9 cellular contexts compared by ENCODE assay signal in the genomic region with DNA sequence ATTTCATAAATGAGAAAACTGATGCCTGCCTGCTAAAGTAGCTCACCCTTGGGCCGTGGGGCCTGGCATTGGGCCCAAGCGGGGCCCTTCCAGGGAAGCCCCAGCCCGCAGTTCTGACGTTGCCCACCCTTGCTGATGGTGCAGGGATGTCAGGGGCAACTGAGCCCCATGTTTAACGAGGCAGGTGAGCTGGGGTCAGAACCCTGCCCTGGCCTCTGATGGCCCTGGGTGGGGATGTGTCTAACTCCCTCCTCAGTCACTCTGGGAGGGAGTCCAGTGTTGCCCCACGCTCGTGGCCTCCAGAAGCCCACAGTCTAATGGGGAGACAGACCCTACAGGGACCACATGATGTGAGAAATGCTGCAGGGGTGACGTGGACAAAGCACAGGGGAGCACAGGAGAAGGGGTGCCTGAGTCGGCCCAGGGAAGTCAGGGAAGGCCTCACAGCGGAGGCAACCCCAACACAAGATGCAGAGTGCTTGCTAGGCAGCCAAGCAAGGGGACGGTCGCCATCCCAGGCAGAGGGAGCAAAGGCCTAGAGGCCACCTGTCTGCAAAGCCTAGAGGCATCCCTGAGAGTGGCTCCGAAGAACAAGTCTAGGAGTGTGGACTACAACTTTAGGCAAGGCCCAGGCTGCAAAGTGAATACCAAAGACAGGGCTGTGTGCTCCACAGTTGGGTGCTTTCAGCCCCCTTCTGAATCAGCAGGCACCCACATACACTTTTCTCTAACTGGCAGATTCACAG.
DNase-seq lines count a peak whose midpoint lies in the region; TF ChIP-seq lines count a peak whose summit lies in the region.
"Had no signal": no experiment of that assay in that cellular context is flagged by ENCODE, and none has a peak within 500 bp of the region (broad histone marks: within the 10 kb centered on the region; RNA-seq: fewer than 3 reads in every experiment).

No MANE protein-coding gene starts in this region.

- no peak overlapping the region for H2AFZ ChIP-seq in ACC112 (ENCODE audit: low read length, unreplicated experiment)
- peak overlapping the region; percentile 59; the same call in 1 of the 2 replicates for H2AFZ ChIP-seq in MM.1S (ENCODE audit: low read length)

- no peaks in the 10 kb centered on the region for H3K9me3 ChIP-seq in MM.1S (replicated peaks; ENCODE audit: insufficient read depth, low read length)
- no peaks in the 10 kb centered on the region for H3K9me3 ChIP-seq in neutrophil

- H3K4me3 Mint-ChIP-seq in dendritic cell treated with granulocyte-macrophage colony-stimulating factor and Interleukin-4, amounts not matched to agents 40 ng/mL and 50 ng/mL, for 4 days, result no peak overlapping the region

- no peaks in the 10 kb centered on the region for H3K9me3 Mint-ChIP-seq in dendritic cell treated with granulocyte-macrophage colony-stimulating factor and Interleukin-4, amounts not matched to agents 40 ng/mL and 50 ng/mL, for 4 days

- H3K79me2 ChIP-seq in ACC112 (ENCODE audit: control insufficient read depth, insufficient read depth, low read length, unreplicated experiment) (no peaks in the 10 kb centered on the region), MM.1S (ENCODE audit: low read length) (no peaks in the 10 kb centered on the region)

- H3K4me3 ChIP-seq in ACC112 (ENCODE audit: low read depth, low read length), result no peak overlapping the region
- no peak overlapping the region for H3K4me3 ChIP-seq in MM.1S (ENCODE audit: low read length)
- H3K4me3 ChIP-seq in neutrophil (ENCODE audit: low read depth in 1 of 2, low read length in 1 of 2), result no peak overlapping the region

- TF ChIP-seq CTCF in MM.1S (IDR thresholded peaks at IDR 0.05; ENCODE audit: low read length) (no peak), neutrophil (IDR thresholded peaks at IDR 0.05) (no peak)

- H3K27me3 Mint-ChIP-seq in dendritic cell treated with granulocyte-macrophage colony-stimulating factor and Interleukin-4, amounts not matched to agents 40 ng/mL and 50 ng/mL, for 4 days, result peaks cover 9% of the 10 kb centered on the region

- intact Hi-C loops in dendritic cell treated with granulocyte-macrophage colony-stimulating factor and Interleukin-4, amounts not matched to agents 40 ng/mL and 50 ng/mL, for 4 days (cut with micrococcal nuclease), result no loop called here

- H3K4me2 ChIP-seq in MM.1S (ENCODE audit: low read depth, low read length), result no peak overlapping the region

- no peaks in the 10 kb centered on the region for H4K20me1 ChIP-seq in MM.1S (ENCODE audit: insufficient read depth, low read length)

- H3K4me1 Mint-ChIP-seq in dendritic cell treated with granulocyte-macrophage colony-stimulating factor and Interleukin-4, amounts not matched to agents 40 ng/mL and 50 ng/mL, for 4 days (ENCODE audit: low read depth), result peaks cover 40% of the 10 kb centered on the region

- H3K9ac ChIP-seq in MM.1S (ENCODE audit: low read length), result no peak overlapping the region

- H3K4me1 ChIP-seq in ACC112 (ENCODE audit: control insufficient read depth, insufficient read depth, low read length, unreplicated experiment) (peaks cover 22% of the 10 kb centered on the region), MM.1S (ENCODE audit: low read length) (peaks cover 8% of the 10 kb centered on the region), neutrophil (ENCODE audit: control insufficient read depth in 1 of 2, insufficient read depth in 1 of 2, low read depth in 1 of 2, low read length in 1 of 2) (peaks cover 38 to 42% of the 10 kb centered on the region in 2 experiments)

- DNase-seq in MM.1S (no peak), glomerular visceral epithelial cell (ENCODE audit: extremely low spot score) (no peak), SIG-M5 treated with dmso at 0.1 percent for 504 hours (lab: John Stamatoyannopoulos, UW; ENCODE audit: unreplicated experiment) (no peak), NCI-H1048 (lab: John Stamatoyannopoulos, UW) (no peak), NCI-H1105 treated with DMSO at 0.1 percent for 48 hours (lab: John Stamatoyannopoulos, UW) (no peak)
- DNase-seq: NK-92 treated with Interleukin-12 subunit alpha and Interleukin-12 subunit beta, amount 100 ng/mL, for 24 hours had no signal

- peak overlapping the region; percentile 91 for H3K27ac Mint-ChIP-seq in dendritic cell treated with granulocyte-macrophage colony-stimulating factor and Interleukin-4, amounts not matched to agents 40 ng/mL and 50 ng/mL, for 4 days

- H3K27ac ChIP-seq in ACC112 (ENCODE audit: low read depth, low read length) (peak overlapping the region; percentile 97), MM.1S (ENCODE audit: low read length) (peak overlapping the region; percentile 96; the same call in 1 of the 2 replicates), neutrophil (peak overlapping the region; percentile 97)

- H3K9me2 ChIP-seq in MM.1S (replicated peaks; ENCODE audit: insufficient read depth, low read length), result no peaks in the 10 kb centered on the region

- H3K36me3 ChIP-seq in ACC112 (ENCODE audit: insufficient read depth, low read length) (no peaks in the 10 kb centered on the region), MM.1S (replicated peaks; ENCODE audit: insufficient read depth, low read length) (no peaks in the 10 kb centered on the region), neutrophil (no peaks in the 10 kb centered on the region)

- H3K27me3 ChIP-seq in ACC112 (ENCODE audit: insufficient read depth, low read length), result no peaks in the 10 kb centered on the region
- H3K27me3 ChIP-seq in MM.1S (replicated peaks; ENCODE audit: insufficient read depth, low read length), result no peaks in the 10 kb centered on the region
- H3K27me3 ChIP-seq in neutrophil, result no peaks in the 10 kb centered on the region

- peaks cover 18% of the 10 kb centered on the region for H3F3A ChIP-seq in MM.1S (ENCODE audit: insufficient read depth, low read length)

- no peaks in the 10 kb centered on the region for H3K36me3 Mint-ChIP-seq in dendritic cell treated with granulocyte-macrophage colony-stimulating factor and Interleukin-4, amounts not matched to agents 40 ng/mL and 50 ng/mL, for 4 days (ENCODE audit: low read depth)
